In genomic region chr7:129045690-129046089, GRCh38 we compare ENCODE assay signal across 2 cellular contexts.
A peak's percentile ranks its signal among the peaks of the same experiment; 100 is the strongest.
TF ChIP-seq lines count a peak whose summit lies in the region.

No MANE protein-coding gene starts in this region.

TF ChIP-seq in HEK293, 187 proteins besides CTCF, POLR2A, EP300 and RAD21:
- TF ChIP-seq PRDM4 (tag by site-specific recombination; IDR thresholded peaks at IDR 0.05), result 0 out of 2 replicates have a peak, but pooled peaks have one; percentile 18
TF ChIP-seq in HEK293: peak in this region for 1; not testable (repeated sequence) for 186.

TF ChIP-seq in K562, 482 proteins besides CTCF, POLR2A, EP300 and RAD21:
- TF ChIP-seq RFX1 (IDR thresholded peaks at IDR 0.05), result peak; percentile 27; the same call in 1 of the 2 replicates
TF ChIP-seq in K562: peak in this region for 1; not testable (repeated sequence) for 481.
